8 cellular contexts compared by ENCODE assay signal in the genomic region with DNA sequence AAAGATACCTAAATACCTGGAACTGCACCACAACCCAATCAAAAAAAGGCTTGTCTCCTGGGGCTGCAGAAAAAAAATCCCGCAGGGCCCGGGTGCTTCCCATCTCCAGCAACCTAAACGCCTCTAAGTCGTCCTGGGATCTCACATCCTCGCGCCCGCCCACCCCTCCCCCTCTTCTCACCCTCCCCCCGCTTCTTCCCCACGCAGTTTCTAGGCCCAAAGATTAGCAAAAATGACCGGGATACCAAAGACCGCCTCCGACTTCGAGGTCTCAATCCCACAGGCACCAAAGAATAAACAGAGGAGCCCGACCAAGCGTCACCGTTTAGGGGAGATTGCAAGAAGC. TPM values are rescaled to one million over a fixed set of nuclear protein-coding genes. Genes with fewer than 3 reads are reported as not detected.
DNase-seq lines count a peak whose midpoint lies in the region; ATAC-seq and TF ChIP-seq lines count a peak whose summit lies in the region.

No MANE protein-coding gene starts in this region.

- no TSS peak for BruUV-seq in mammary epithelial cell (replicated peaks; lab: Mats Ljungman, UMichigan)

- in situ Hi-C loops in mammary epithelial cell (cut with MboI; ENCODE audit: low sequenced_read_pairs in 2 of 2): no loop called here

- no peak for TF ChIP-seq EP300 in suprapubic skin (IDR thresholded peaks at IDR 0.05)

- no peaks in the 10 kb centered on the region for H4K20me1 ChIP-seq in mammary epithelial cell (ENCODE audit: insufficient read depth, low read length)

- H3K9ac ChIP-seq in mammary epithelial cell (ENCODE audit: insufficient read depth, low read length): peak overlapping the region; percentile 60

- ATAC-seq in HG03175 (IDR thresholded peaks at IDR 0.05; ENCODE audit: unreplicated experiment): no peak
- ATAC-seq in GM19395 (IDR thresholded peaks at IDR 0.05; ENCODE audit: unreplicated experiment): no peak

- H3K4me2 ChIP-seq in mammary epithelial cell (ENCODE audit: insufficient read depth, low read depth, low read length): peak overlapping the region; percentile 58

- 0% methylated on average over 2 of the region's 16 CpGs for WGBS in mammary epithelial cell (ENCODE audit: low coverage, missing lambda C conversion rate)
- WGBS in suprapubic skin: 22% methylated on average over 13 of the region's 16 CpGs

- H3K4me3 ChIP-seq in mammary epithelial cell (replicated peaks in 1 of 3; ENCODE audit: insufficient read depth in 1 of 3, low read depth in 2 of 3, low read length in 3 of 3) (peak overlapping the region; percentile 46 to 80 (median 48)), kidney epithelial cell (ENCODE audit: low read depth, low read length) (peak overlapping the region; percentile 83), suprapubic skin (peak overlapping the region; percentile 61)

- no peak for TF ChIP-seq POLR2A in suprapubic skin (IDR thresholded peaks at IDR 0.05)

- peak overlapping the region; percentile 10 for H3K27ac ChIP-seq in mammary epithelial cell (ENCODE audit: insufficient read depth, low read depth, low read length)
- H3K27ac ChIP-seq in suprapubic skin: peak overlapping the region; percentile 91

- DNase-seq in NCI-H2107 (lab: John Stamatoyannopoulos, UW): peak; percentile 20
- DNase-seq in NCI-H2107 treated with DMSO at 0.1 percent for 48 hours (lab: John Stamatoyannopoulos, UW; ENCODE audit: unreplicated experiment): no peak
- peak; percentile 32 for DNase-seq in NCI-H510A treated with DMSO at 0.1 percent for 48 hours (lab: John Stamatoyannopoulos, UW)
- DNase-seq in mammary epithelial cell: peak; percentile 16
- no peak for DNase-seq in kidney epithelial cell (ENCODE audit: low read depth)
- DNase-seq in suprapubic skin (ENCODE audit: low spot score in 2 of 2): no peak

- no peak for TF ChIP-seq CTCF in mammary epithelial cell (conservative IDR thresholded peaks at IDR 0.05 in 1 of 2, IDR thresholded peaks at IDR 0.05 in 1 of 2; ENCODE audit: extremely low read depth in 1 of 2, insufficient read depth in 1 of 2, low read depth in 1 of 2, low read length in 2 of 2)
- no peak for TF ChIP-seq CTCF in kidney epithelial cell (IDR thresholded peaks at IDR 0.05; ENCODE audit: insufficient read depth, low read length, poor library complexity, severe bottlenecking)
- no peak for TF ChIP-seq CTCF in suprapubic skin (IDR thresholded peaks at IDR 0.05)

- H3K36me3 ChIP-seq in mammary epithelial cell (ENCODE audit: insufficient read depth, low read length) (peaks cover 2% of the 10 kb centered on the region), kidney epithelial cell (ENCODE audit: control insufficient read depth, insufficient read depth, low read length) (no peaks in the 10 kb centered on the region), suprapubic skin (no peaks in the 10 kb centered on the region)

- peak overlapping the region; percentile 85 for H2AFZ ChIP-seq in mammary epithelial cell (ENCODE audit: low read depth, low read length)

- H3K9me3 ChIP-seq in mammary epithelial cell (replicated peaks; ENCODE audit: insufficient read depth, low read length) (no peaks in the 10 kb centered on the region), suprapubic skin (no peaks in the 10 kb centered on the region)

- H3K27me3 ChIP-seq in mammary epithelial cell (ENCODE audit: insufficient read depth, low read length): no peaks in the 10 kb centered on the region
- no peaks in the 10 kb centered on the region for H3K27me3 ChIP-seq in kidney epithelial cell (ENCODE audit: control insufficient read depth, insufficient read depth, low read length)
- no peaks in the 10 kb centered on the region for H3K27me3 ChIP-seq in suprapubic skin

- CTCF ChIA-PET in mammary epithelial cell (lab: Charles Lee; ENCODE audit: low non-redundant PET): no interaction called here

- H3K4me1 ChIP-seq in mammary epithelial cell (ENCODE audit: insufficient read depth, low read length) (no peaks in the 10 kb centered on the region), suprapubic skin (no peaks in the 10 kb centered on the region)

- intact Hi-C loops in mammary epithelial cell (cut with micrococcal nuclease): loop anchor here (10.0 kb wide), 1 partner anchor 109 kb away; a partner anchor contains a TSS

- dilution Hi-C loops in mammary epithelial cell (cut with HindIII; ENCODE audit: low sequenced_read_pairs): no loop called here

- peaks cover 56% of the 10 kb centered on the region for H3K79me2 ChIP-seq in mammary epithelial cell (ENCODE audit: insufficient read depth, low read length)

RNA-seq across cellular contexts. Expression of a gene that starts 0.6 kb away (rescaled TPM):
- total RNA-seq in mammary epithelial cell (10 to 100 TPM; 68.3 to 68.7 TPM), kidney epithelial cell (44.6 and 54.8 TPM in 2 replicates), suprapubic skin (100 to 1,000 TPM in 1 of 4 donors, 10 to 100 TPM in 3; 84.4 to 259 (median 90.7) TPM)
- 20.5 TPM for polyA plus RNA-seq in mammary epithelial cell
- 34.8 TPM for polyA minus RNA-seq in mammary epithelial cell

Comparison
In these comparisons a context has a peak if more than half of its experiments do, and no peak if none do; other contexts are left out.
1. DNase-seq: peak in NCI-H2107 (single experiment), NCI-H510A treated with DMSO at 0.1 percent for 48 hours (single experiment) and mammary epithelial cell (single experiment); none in NCI-H2107 treated with DMSO at 0.1 percent for 48 hours (single experiment), kidney epithelial cell (single experiment) and suprapubic skin (0 of 2).
2. Peak in every context shown above with its lines, with median percentiles within 50 percentile points of each other: H3K4me3 ChIP-seq.